ENCODE assay signal across 8 cellular contexts in the genomic region with DNA sequence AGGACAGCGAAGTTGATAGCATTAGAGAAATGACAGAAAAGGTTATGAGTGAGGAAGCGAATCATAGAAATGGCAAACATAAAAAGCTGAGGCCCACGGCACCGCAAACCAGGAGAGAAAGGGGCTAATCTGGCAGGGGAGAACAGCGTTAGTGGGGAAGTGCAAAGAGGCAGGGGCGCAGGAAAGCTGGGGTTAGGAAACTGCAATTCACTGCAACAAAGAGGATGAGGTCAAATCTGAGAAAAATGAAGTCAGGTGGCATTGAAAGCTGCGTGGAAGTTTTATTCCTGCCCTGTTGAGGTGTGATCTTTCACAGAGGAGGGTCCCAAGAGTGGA. TPM values are rescaled to one million over a fixed set of nuclear protein-coding genes. Genes with fewer than 3 reads are reported as not detected.
A peak's percentile ranks its signal among the peaks of the same experiment; 100 is the strongest.
DNase-seq lines count a peak whose midpoint lies in the region; ATAC-seq lines count a peak whose summit lies in the region.

No MANE protein-coding gene starts in this region.

- H3K9me3 ChIP-seq in NT2/D1 (ENCODE audit: insufficient read depth, low read length), result no peaks in the 10 kb centered on the region
- H3K9me3 ChIP-seq in ectodermal cell (ENCODE audit: control insufficient read depth, low read length), result no peaks in the 10 kb centered on the region

- H3K4me1 ChIP-seq in NT2/D1 (ENCODE audit: insufficient read depth, insufficient read length), result peaks cover 2% of the 10 kb centered on the region
- H3K4me1 ChIP-seq in ectodermal cell (ENCODE audit: control insufficient read depth, insufficient read depth, low read length), result peaks cover 3% of the 10 kb centered on the region

- H3K9ac ChIP-seq in NT2/D1 (ENCODE audit: insufficient read length, low read depth), result peak overlapping the region; percentile 95

- DNase-seq in activated T-cell treated with anti-CD3 and anti-CD28 coated beads, Interleukin-2, amount 50 U/mL, for 24 hours, result no peak
- DNase-seq in activated T-cell treated with anti-CD3 and anti-CD28 coated beads for 4 hours, result no peak
- DNase-seq in NT2/D1 (ENCODE audit: low read depth, low spot score), result no peak
- peak; percentile 11 for DNase-seq in naive B cell
- no peak for DNase-seq in islet precursor cell
- DNase-seq in NCI-H1436 (lab: John Stamatoyannopoulos, UW), result no peak

- peak overlapping the region; percentile 91 for H3K27ac ChIP-seq in ectodermal cell (ENCODE audit: insufficient read depth, low read depth, low read length, poor library complexity, severe bottlenecking)

- H3K4me1 Mint-ChIP-seq in activated T-cell treated with anti-CD3 and anti-CD28 coated beads, Interleukin-2, amount 50 U/mL, for 24 hours (ENCODE audit: low read depth), result peaks cover 34% of the 10 kb centered on the region
- H3K4me1 Mint-ChIP-seq in naive B cell, result peaks cover 15 to 28% (median 22%) of the 10 kb centered on the region in 3 donors

- no peaks in the 10 kb centered on the region for H3K27me3 Mint-ChIP-seq in activated T-cell treated with anti-CD3 and anti-CD28 coated beads, Interleukin-2, amount 50 U/mL, for 24 hours
- no peaks in the 10 kb centered on the region for H3K27me3 Mint-ChIP-seq in naive B cell

- WGBS in ectodermal cell, 2 experiments, result 9 to 10% methylated on average over 7 of the region's 7 CpGs

- no peaks in the 10 kb centered on the region for H3K36me3 ChIP-seq in NT2/D1 (ENCODE audit: insufficient read depth, insufficient read length, low read length)
- no peaks in the 10 kb centered on the region for H3K36me3 ChIP-seq in ectodermal cell (ENCODE audit: control insufficient read depth, insufficient read depth, low read length)

- H3K36me3 Mint-ChIP-seq in activated T-cell treated with anti-CD3 and anti-CD28 coated beads, Interleukin-2, amount 50 U/mL, for 24 hours (ENCODE audit: low read depth), result peaks cover 6% of the 10 kb centered on the region
- no peaks in the 10 kb centered on the region for H3K36me3 Mint-ChIP-seq in naive B cell

- no peaks in the 10 kb centered on the region for H3K27me3 ChIP-seq in NT2/D1 (ENCODE audit: insufficient read depth, insufficient read length)
- H3K27me3 ChIP-seq in ectodermal cell (ENCODE audit: control insufficient read depth, insufficient read depth, low read length, poor library complexity, severe bottlenecking), result no peaks in the 10 kb centered on the region

- H3K4me3 ChIP-seq in NT2/D1 (ENCODE audit: insufficient read length, low read depth), result peak overlapping the region; percentile 65
- peak overlapping the region; percentile 84 for H3K4me3 ChIP-seq in ectodermal cell (ENCODE audit: insufficient read depth, low read depth, low read length)

- H3K4me3 Mint-ChIP-seq in activated T-cell treated with anti-CD3 and anti-CD28 coated beads, Interleukin-2, amount 50 U/mL, for 24 hours, result peak overlapping the region; percentile 79
- H3K4me3 Mint-ChIP-seq in naive B cell, result peak overlapping the region; percentile 81 to 98 (median 88)

- peak overlapping the region; percentile 86 for H3K27ac Mint-ChIP-seq in activated T-cell treated with anti-CD3 and anti-CD28 coated beads, Interleukin-2, amount 50 U/mL, for 24 hours
- H3K27ac Mint-ChIP-seq in naive B cell, result peak overlapping the region; percentile 62 to 85 (median 81)

- peak; percentile 10 to 13 for ATAC-seq in naive B cell (ENCODE audit: low read depth in 2 of 2)
- ATAC-seq in HG03108 (IDR thresholded peaks at IDR 0.05; ENCODE audit: unreplicated experiment), result no peak

- H3K9me3 Mint-ChIP-seq in activated T-cell treated with anti-CD3 and anti-CD28 coated beads, Interleukin-2, amount 50 U/mL, for 24 hours, result no peaks in the 10 kb centered on the region
- H3K9me3 Mint-ChIP-seq in naive B cell, result no peaks in the 10 kb centered on the region

RNA-seq across cellular contexts. Expression of a gene that starts 0.6 kb away (rescaled TPM):
- 188 TPM for polyA plus RNA-seq in ectodermal cell (2013, experiment 1 of 4)
- 163 TPM for polyA plus RNA-seq in ectodermal cell (2013, experiment 2 of 4)
- polyA plus RNA-seq in ectodermal cell (2013, experiment 3 of 4), result 140 TPM
- polyA plus RNA-seq in ectodermal cell (2013, experiment 4 of 4), result 165 TPM
- polyA plus RNA-seq in naive B cell (ENCODE audit: low read depth in 6 of 6), result 10 to 100 TPM; 10.2 to 28.6 (median 12.1) TPM
